Comparison of ENCODE assay signal across 8 cellular contexts in the genomic region with DNA sequence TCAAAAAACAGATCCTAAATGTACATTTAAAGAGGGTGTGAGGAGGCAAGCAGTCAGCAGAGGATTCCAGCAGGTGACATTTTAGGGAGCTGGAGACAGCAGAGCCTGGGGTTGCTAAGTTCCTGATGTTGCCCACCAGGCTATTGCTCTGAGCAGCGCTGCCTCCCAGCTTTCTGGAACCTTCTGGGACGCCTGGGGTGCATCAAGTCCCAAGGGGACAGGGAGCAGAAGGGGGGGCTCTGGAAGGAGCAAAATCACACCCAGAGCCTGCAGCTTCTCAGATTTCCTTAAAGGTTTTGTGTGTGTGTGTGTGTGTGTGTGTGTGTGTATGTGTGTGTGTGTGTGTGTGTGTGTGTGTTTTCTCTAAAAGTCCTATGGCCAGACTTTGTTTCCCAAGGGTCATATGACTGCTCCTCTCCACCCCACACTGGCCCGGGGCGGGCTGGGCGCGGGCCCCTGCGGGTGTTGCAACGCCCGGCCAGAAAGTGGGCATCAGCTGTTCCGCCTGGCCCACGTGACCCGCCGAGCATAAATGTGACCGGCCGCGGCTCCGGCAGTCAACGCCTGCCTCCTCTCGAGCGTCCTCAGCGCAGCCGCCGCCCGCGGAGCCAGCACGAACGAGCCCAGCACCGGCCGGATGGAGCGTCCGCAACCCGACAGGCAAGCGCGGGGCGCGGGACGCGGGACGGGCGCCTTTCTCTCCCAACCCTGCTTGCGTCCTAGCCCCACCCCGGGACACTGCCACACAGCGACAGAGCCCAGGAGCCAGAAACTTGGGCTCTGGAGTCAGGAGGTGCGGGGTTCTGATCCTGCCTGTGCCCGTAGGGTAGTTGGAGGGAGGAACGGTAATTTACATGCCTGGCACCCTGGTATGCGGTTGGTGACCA. TPM values are rescaled to one million over a fixed set of nuclear protein-coding genes. Genes with fewer than 3 reads are reported as not detected.
A peak's percentile ranks its signal among the peaks of the same experiment; 100 is the strongest.
DNase-seq lines count a peak whose midpoint lies in the region; ATAC-seq, FAIRE-seq and TF ChIP-seq lines count a peak whose summit lies in the region.

A gene with protein sequence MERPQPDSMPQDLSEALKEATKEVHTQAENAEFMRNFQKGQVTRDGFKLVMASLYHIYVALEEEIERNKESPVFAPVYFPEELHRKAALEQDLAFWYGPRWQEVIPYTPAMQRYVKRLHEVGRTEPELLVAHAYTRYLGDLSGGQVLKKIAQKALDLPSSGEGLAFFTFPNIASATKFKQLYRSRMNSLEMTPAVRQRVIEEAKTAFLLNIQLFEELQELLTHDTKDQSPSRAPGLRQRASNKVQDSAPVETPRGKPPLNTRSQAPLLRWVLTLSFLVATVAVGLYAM (plus strand): TSS at position 560 of the 887 bp plus-strand sequence. CDS start 78 bp downstream, at position 638.

- H3K4me3 ChIP-seq in A549 = peak within 1 kb of the TSS; percentile 79
- H3K4me3 ChIP-seq in OCI-LY3 (ENCODE audit: low read length) = peak within 1 kb of the TSS; percentile 88
- H3K4me3 ChIP-seq in mononuclear cell (ENCODE audit: low read length) = peak within 1 kb of the TSS; percentile 69

- TF ChIP-seq CTCF in A549 (IDR thresholded peaks at IDR 0.05) = no peak
- peak; percentile 35 for TF ChIP-seq CTCF in OCI-LY3 (IDR thresholded peaks at IDR 0.05; ENCODE audit: low read depth, low read length)

- H3K9me3 Mint-ChIP-seq in activated T-cell treated with anti-CD3 and anti-CD28 coated beads, Interleukin-2, amount 50 U/mL, for 72 hours = no peaks in the 10 kb centered on the region
- no peaks in the 10 kb centered on the region for H3K9me3 Mint-ChIP-seq in stimulated activated naive CD8-positive, alpha-beta T cell treated with anti-CD3 and anti-CD28 coated beads, Interleukin-15, Interleukin-2, amounts not matched to agents 100 ng/mL and 50 ng/mL, for 24 hours

- H3K9me3 ChIP-seq in A549 = no peaks in the 10 kb centered on the region
- H3K9me3 ChIP-seq in OCI-LY3 (ENCODE audit: insufficient read depth, low read length) = no peaks in the 10 kb centered on the region
- H3K9me3 ChIP-seq in mononuclear cell (ENCODE audit: low read depth, low read length) = no peaks in the 10 kb centered on the region

- peaks cover 24% of the 10 kb centered on the region for H3K36me3 ChIP-seq in OCI-LY3 (replicated peaks; ENCODE audit: low read depth, low read length)

- H3K79me2 ChIP-seq in OCI-LY3 (ENCODE audit: low read length) = peaks cover 23% of the 10 kb centered on the region

- H3K27me3 Mint-ChIP-seq in activated T-cell treated with anti-CD3 and anti-CD28 coated beads, Interleukin-2, amount 50 U/mL, for 72 hours (ENCODE audit: low read depth) = peaks cover 40% of the 10 kb centered on the region
- H3K27me3 Mint-ChIP-seq in stimulated activated naive CD8-positive, alpha-beta T cell treated with anti-CD3 and anti-CD28 coated beads, Interleukin-15, Interleukin-2, amounts not matched to agents 100 ng/mL and 50 ng/mL, for 24 hours = peaks cover 24% of the 10 kb centered on the region

- TF ChIP-seq POLR2A in A549 (IDR thresholded peaks at IDR 0.05; ENCODE audit: low read length) (peak; percentile 91), GM15510 (IDR thresholded peaks at IDR 0.05; ENCODE audit: borderline replicate concordance, extremely low read depth, insufficient read length) (peak; percentile 96)

- DNase-seq in A549 (ENCODE audit: low read depth in 1 of 2, low spot score in 1 of 2) = peak; percentile 68 to 82
- peak; percentile 72 to 78 for DNase-seq in activated T-cell treated with anti-CD3 and anti-CD28 coated beads, Interleukin-2, amount 50 U/mL, for 72 hours

- H2AFZ ChIP-seq in OCI-LY3 (ENCODE audit: low read depth, low read length) = peak within 1 kb of the TSS; percentile 7; the same call in 1 of the 2 replicates

- H3K4me1 ChIP-seq in A549 (peaks cover 67% of the 10 kb centered on the region), OCI-LY3 (ENCODE audit: low read length) (peaks cover 59% of the 10 kb centered on the region), mononuclear cell (ENCODE audit: insufficient read depth, low read length) (peaks cover 86% of the 10 kb centered on the region)

- H3K27ac ChIP-seq in A549 = peak within 1 kb of the TSS; percentile 95 to 99
- H3K27ac ChIP-seq in OCI-LY3 (ENCODE audit: low read length) = peak within 1 kb of the TSS; percentile 27

- peaks cover 13% of the 10 kb centered on the region for H3K4me1 Mint-ChIP-seq in activated T-cell treated with anti-CD3 and anti-CD28 coated beads, Interleukin-2, amount 50 U/mL, for 72 hours (ENCODE audit: low read depth)
- H3K4me1 Mint-ChIP-seq in stimulated activated naive CD8-positive, alpha-beta T cell treated with anti-CD3 and anti-CD28 coated beads, Interleukin-15, Interleukin-2, amounts not matched to agents 100 ng/mL and 50 ng/mL, for 24 hours (ENCODE audit: low read depth) = peaks cover 26% of the 10 kb centered on the region

- POLR2A ChIA-PET in A549 (lab: Yijun Ruan, JAX) = interaction anchor here (0.5 to 2.1 kb wide), 8 partner anchors 9 to 30 kb away, joined by 3 to 20 read pairs (median 5); no protein-coding TSS in a partner anchor

- peak within 1 kb of the TSS; percentile 79 for H3K9ac ChIP-seq in OCI-LY3 (ENCODE audit: low read length)

- TF ChIP-seq RAD21 in A549 (conservative IDR thresholded peaks at IDR 0.05 in 1 of 2, IDR thresholded peaks at IDR 0.05 in 1 of 2) = peak; percentile 17 to 27; a peak in 2 of 5 replicates

- CTCF ChIA-PET in A549 (lab: Yijun Ruan, JAX) = interaction anchor here (0.6 to 4.1 kb wide), 11 partner anchors 8 to 903 kb away, joined by 3 to 17 read pairs (median 3); no protein-coding TSS in a partner anchor

- H3K36me3 Mint-ChIP-seq in activated T-cell treated with anti-CD3 and anti-CD28 coated beads, Interleukin-2, amount 50 U/mL, for 72 hours (ENCODE audit: insufficient read depth in 2 of 2) = no peaks in the 10 kb centered on the region
- H3K36me3 Mint-ChIP-seq in stimulated activated naive CD8-positive, alpha-beta T cell treated with anti-CD3 and anti-CD28 coated beads, Interleukin-15, Interleukin-2, amounts not matched to agents 100 ng/mL and 50 ng/mL, for 24 hours (ENCODE audit: low read depth) = no peaks in the 10 kb centered on the region

- H3K4me2 ChIP-seq in A549 (peak within 1 kb of the TSS; percentile 92), OCI-LY3 (ENCODE audit: low read length) (peak within 1 kb of the TSS; percentile 89)

- H3K4me3 Mint-ChIP-seq in activated T-cell treated with anti-CD3 and anti-CD28 coated beads, Interleukin-2, amount 50 U/mL, for 72 hours = peak within 1 kb of the TSS; percentile 72 to 75
- peak within 1 kb of the TSS; percentile 62 for H3K4me3 Mint-ChIP-seq in stimulated activated naive CD8-positive, alpha-beta T cell treated with anti-CD3 and anti-CD28 coated beads, Interleukin-15, Interleukin-2, amounts not matched to agents 100 ng/mL and 50 ng/mL, for 24 hours

- peaks cover 17% of the 10 kb centered on the region; the same call in 1 of the 2 replicates for H4K20me1 ChIP-seq in OCI-LY3 (ENCODE audit: insufficient read depth, low read length)

- H3K27me3 ChIP-seq in OCI-LY3 (ENCODE audit: low read depth, low read length) (no peaks in the 10 kb centered on the region), mononuclear cell (ENCODE audit: insufficient read depth, low read length) (peaks cover 3% of the 10 kb centered on the region)

- FAIRE-seq in A549 (lab: Jason Lieb, UNC) = no peak

- WGBS in A549 (ENCODE audit: missing lambda C conversion rate) = 8% methylated on average over 6 of the region's 47 CpGs

- ATAC-seq in A549 (peak; percentile 82), HG03159 (IDR thresholded peaks at IDR 0.05; ENCODE audit: unreplicated experiment) (peak; percentile 53), esophagus mucosa (peak; percentile 66)
- ATAC-seq in activated T-cell treated with anti-CD3 and anti-CD28 coated beads, Interleukin-2, amount 50 U/mL, for 72 hours (replicated peaks in 1 of 2) = peak; percentile 92

- TF ChIP-seq EP300 in A549 (IDR thresholded peaks at IDR 0.05) = no peak; a peak in 1 of 5 replicates

- H3K27ac Mint-ChIP-seq in activated T-cell treated with anti-CD3 and anti-CD28 coated beads, Interleukin-2, amount 50 U/mL, for 72 hours = no peak within 1 kb of the TSS
- peak within 1 kb of the TSS; percentile 58 for H3K27ac Mint-ChIP-seq in stimulated activated naive CD8-positive, alpha-beta T cell treated with anti-CD3 and anti-CD28 coated beads, Interleukin-15, Interleukin-2, amounts not matched to agents 100 ng/mL and 50 ng/mL, for 24 hours

TF ChIP-seq in A549, 52 proteins besides CTCF, POLR2A, EP300 and RAD21 (continues in another document):
- TF ChIP-seq GATA3 (IDR thresholded peaks at IDR 0.05; ENCODE audit: borderline replicate concordance) = peak; percentile 39; the same call in 1 of the 2 replicates
- TF ChIP-seq CHD2 (IDR thresholded peaks at IDR 0.05; ENCODE audit: low read length, partially characterized antibody) = no peak
- no peak for TF ChIP-seq ATOH8 (CRISPR knock-in tag; IDR thresholded peaks at IDR 0.05; ENCODE audit: low read depth)
- TF ChIP-seq HES2 (IDR thresholded peaks at IDR 0.05) = no peak
- peak; percentile 82; the same call in 1 of the 2 replicates for TF ChIP-seq PBX3 (IDR thresholded peaks at IDR 0.05)

RNA-seq across cellular contexts. Expression of the gene that starts here (rescaled TPM):
- polyA plus RNA-seq in A549 (2011; rRNA removed) (97.7 and 129 TPM in 2 replicates), A549 (2017; fragmentation: RNase III; extraction: RNeasy Plus Mini Kit Qiagen cat#74134 plus additional on column Dnase treatment) (374 to 506 TPM (median 426 TPM) in 3 replicates)
- polyA plus RNA-seq in A549 (2012; cell fraction: cytosol; rRNA removed) = 295 and 372 TPM in 2 replicates
- polyA plus RNA-seq in A549 (2012; cell fraction: nucleus; rRNA removed) = 385 and 449 TPM in 2 replicates
- polyA minus RNA-seq in A549 (2011; rRNA and poly(A)+ RNA removed) = 71.2 and 79.3 TPM in 2 replicates
- total RNA-seq in activated T-cell treated with anti-CD3 and anti-CD28 coated beads, Interleukin-2, amount 50 U/mL, for 72 hours = under 1 TPM; 0.34 to 0.76 TPM
- total RNA-seq in esophagus mucosa (27.8 TPM), mononuclear cell (46.6 TPM)

Comparison
In these comparisons a context has a peak if more than half of its experiments do, and no peak if none do; other contexts are left out.
1. Peak in every context shown above with its lines: DNase-seq, ATAC-seq, H3K4me3 ChIP-seq and H3K27ac ChIP-seq.
2. RNA of the gene that starts here (total RNA-seq): 46.6 TPM in mononuclear cell (single experiment) and 27.8 TPM in esophagus mucosa (single experiment); 0.34 to 0.76 TPM in activated T-cell treated with anti-CD3 and anti-CD28 coated beads, Interleukin-2, amount 50 U/mL, for 72 hours; every median in the first group is over 10 times any median in the second.
3. Peak in DNase-seq and ATAC-seq in activated T-cell treated with anti-CD3 and anti-CD28 coated beads, Interleukin-2, amount 50 U/mL, for 72 hours; RNA of the gene not detected or under 1 TPM.